1 cellular context compared by ENCODE assay signal in genomic region chr3:173584834-173585831, GRCh38.
TF ChIP-seq lines count a peak whose summit lies in the region.

No MANE protein-coding gene starts in this region.

TF ChIP-seq in IMR-90, 13 proteins besides CTCF, POLR2A, EP300 and RAD21 (continued from another document):
- TF ChIP-seq USF2 (IDR thresholded peaks at IDR 0.05; ENCODE audit: low read depth, low read length) (no peak), NFE2L2 (IDR thresholded peaks at IDR 0.05; ENCODE audit: low read depth, low read length) (no peak), SMC3 (IDR thresholded peaks at IDR 0.05; ENCODE audit: low read depth, low read length) (no peak), MAZ (IDR thresholded peaks at IDR 0.05; ENCODE audit: borderline replicate concordance, low read depth, low read length) (no peak), MAFK (IDR thresholded peaks at IDR 0.05; ENCODE audit: low read depth, low read length) (no peak), BHLHE40 (IDR thresholded peaks at IDR 0.05; ENCODE audit: low read depth, low read length) (no peak)
